9 cellular contexts compared by ENCODE assay signal in genomic region chr1:119377594-119377993, GRCh38. TPM values are rescaled to one million over a fixed set of nuclear protein-coding genes. Genes with fewer than 3 reads are reported as not detected.
"Had no signal": no experiment of that assay in that cellular context is flagged by ENCODE, and none has a peak within 500 bp of the region (broad histone marks: within the 10 kb centered on the region; RNA-seq: fewer than 3 reads in every experiment).

No MANE protein-coding gene starts in this region.

RNA-seq across cellular contexts. Expression of gene HAO2, which starts 9.0 kb away (rescaled TPM):
- total RNA-seq: OCI-LY7, PC-3, PC-9, Right ventricle myocardium inferior, Right ventricle myocardium superior, RPMI7951, SJCRH30, SJSA1 had no signal
- polyA plus RNA-seq: SK-N-SH had no signal

RNA-seq across cellular contexts. Expression of gene HSD3B2, which starts 37.4 kb away (rescaled TPM):
- total RNA-seq: OCI-LY7, PC-3, PC-9, Right ventricle myocardium inferior, Right ventricle myocardium superior, SJCRH30, SJSA1 had no signal
- polyA plus RNA-seq: SK-N-SH had no signal
